27 cellular contexts compared by ENCODE assay signal in the genomic region with DNA sequence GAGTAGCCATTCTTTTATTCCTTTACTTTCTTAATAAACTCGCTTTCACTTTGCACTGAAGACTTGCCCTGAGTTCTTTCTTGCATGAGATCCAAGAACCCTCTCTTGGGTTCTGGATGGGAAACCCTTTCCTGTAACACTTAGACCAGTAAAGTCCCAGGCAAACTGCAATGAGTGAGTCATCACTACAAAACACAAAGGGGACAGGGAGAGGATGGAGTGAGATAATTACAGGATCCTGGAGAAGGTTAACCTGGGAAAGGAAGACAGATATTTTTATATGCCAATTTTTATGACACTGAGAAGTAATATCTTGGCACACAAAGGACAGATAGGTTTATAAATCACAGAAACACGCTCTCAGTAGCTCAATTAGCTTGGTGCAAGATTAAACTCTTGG. TPM values are rescaled to one million over a fixed set of nuclear protein-coding genes. Genes with fewer than 3 reads are reported as not detected.
DNase-seq lines count a peak whose midpoint lies in the region; ATAC-seq and TF ChIP-seq lines count a peak whose summit lies in the region.
"Had no signal": no experiment of that assay in that cellular context is flagged by ENCODE, and none has a peak within 500 bp of the region (broad histone marks: within the 10 kb centered on the region; RNA-seq: fewer than 3 reads in every experiment).

No MANE protein-coding gene starts in this region.

- H3K4me1 Mint-ChIP-seq in MCF 10A (ENCODE audit: insufficient read depth, unreplicated experiment), result peaks cover 6% of the 10 kb centered on the region
- H3K4me1 Mint-ChIP-seq: activated naive CD8-positive, alpha-beta T cell treated with anti-CD3 and anti-CD28 coated beads, Interleukin-2, amount 50 U/mL, for 24 hours had no signal

- 51% methylated on average over 2 of the region's 2 CpGs for WGBS in mammary epithelial cell (ENCODE audit: low coverage, missing lambda C conversion rate)
- 80% methylated on average over 2 of the region's 2 CpGs for WGBS in smooth muscle cell (ENCODE audit: low lambda C conversion rate)

- H3K9ac ChIP-seq in mammary epithelial cell (ENCODE audit: insufficient read depth, low read length), result no peak overlapping the region
- H3K9ac ChIP-seq in smooth muscle cell (ENCODE audit: low read depth), result peak overlapping the region; percentile 46

- H3K4me2 ChIP-seq in mammary epithelial cell (ENCODE audit: insufficient read depth, low read depth, low read length) (no peak overlapping the region), smooth muscle cell (peak overlapping the region; percentile 55)

- H4K20me1 ChIP-seq in mammary epithelial cell (ENCODE audit: insufficient read depth, low read length), result no peaks in the 10 kb centered on the region
- no peaks in the 10 kb centered on the region for H4K20me1 ChIP-seq in smooth muscle cell (ENCODE audit: low read depth)

- CTCF ChIA-PET in MCF 10A (lab: Yijun Ruan, JAX) (no interaction called here), mammary epithelial cell (lab: Charles Lee; ENCODE audit: low non-redundant PET) (no interaction called here)

- H3K27me3 Mint-ChIP-seq in MCF 10A (ENCODE audit: insufficient read depth, unreplicated experiment), result no peaks in the 10 kb centered on the region
- H3K27me3 Mint-ChIP-seq: activated naive CD8-positive, alpha-beta T cell treated with anti-CD3 and anti-CD28 coated beads, Interleukin-2, amount 50 U/mL, for 24 hours; activated T-cell treated with anti-CD3 and anti-CD28 coated beads, Interleukin-2, amount 50 U/mL, for 24 hours; stimulated activated naive CD8-positive, alpha-beta T cell treated with anti-CD3 and anti-CD28 coated beads, Interleukin-15, Interleukin-2, amounts not matched to agents 100 ng/mL and 50 ng/mL, for 24 hours had no signal

- ATAC-seq in esophagus mucosa (peak; percentile 21), HG03097 (IDR thresholded peaks at IDR 0.05; ENCODE audit: low FRiP score, unreplicated experiment) (no peak)
- ATAC-seq: activated naive CD8-positive, alpha-beta T cell treated with anti-CD3 and anti-CD28 coated beads, Interleukin-2, amount 50 U/mL, for 24 hours; CD8-positive, alpha-beta T cell; heart right ventricle; K562 had no signal

- in situ Hi-C loops in mammary epithelial cell (cut with MboI; ENCODE audit: low sequenced_read_pairs in 2 of 2), result no loop called here

- TF ChIP-seq CTCF in MCF 10A (IDR thresholded peaks at IDR 0.05; ENCODE audit: unreplicated experiment) (no peak), mammary epithelial cell (conservative IDR thresholded peaks at IDR 0.05 in 1 of 2, IDR thresholded peaks at IDR 0.05 in 1 of 2; ENCODE audit: extremely low read depth in 1 of 2, insufficient read depth in 1 of 2, low read depth in 1 of 2, low read length in 2 of 2) (no peak), smooth muscle cell (IDR thresholded peaks at IDR 0.05; ENCODE audit: borderline replicate concordance, insufficient read depth, poor library complexity, severe bottlenecking) (no peak), foreskin fibroblast (IDR thresholded peaks at IDR 0.05; ENCODE audit: low read depth, low read length) (no peak)

- BruUV-seq in MCF 10A (replicated peaks; lab: Mats Ljungman, UMichigan) (no TSS peak), mammary epithelial cell (replicated peaks; lab: Mats Ljungman, UMichigan) (no TSS peak)

- H3K9me3 Mint-ChIP-seq in MCF 10A (ENCODE audit: unreplicated experiment), result peaks cover 9% of the 10 kb centered on the region
- H3K9me3 Mint-ChIP-seq: activated CD4-positive, alpha-beta T cell treated with anti-CD3 and anti-CD28 coated beads, Interleukin-2, amount 10 ng/mL, durations not matched to agents 24 days and 14 days; activated naive CD8-positive, alpha-beta T cell treated with anti-CD3 and anti-CD28 coated beads, Interleukin-2, amount 50 U/mL, for 24 hours; activated T-cell treated with anti-CD3 and anti-CD28 coated beads, Interleukin-2, amount 50 U/mL, for 24 hours; CD8-positive, alpha-beta T cell; stimulated activated naive CD8-positive, alpha-beta T cell treated with anti-CD3 and anti-CD28 coated beads, Interleukin-15, Interleukin-2, amounts not matched to agents 100 ng/mL and 50 ng/mL, for 24 hours had no signal

- peaks cover 3% of the 10 kb centered on the region for H3F3A ChIP-seq in smooth muscle cell (ENCODE audit: low read depth)

- H3K4me1 ChIP-seq in mammary epithelial cell (ENCODE audit: insufficient read depth, low read length) (peaks cover 12% of the 10 kb centered on the region), smooth muscle cell (ENCODE audit: low read depth) (peaks cover 8% of the 10 kb centered on the region)
- H3K4me1 ChIP-seq: prostate gland had no signal

- dilution Hi-C loops in mammary epithelial cell (cut with HindIII; ENCODE audit: low sequenced_read_pairs), result no loop called here

- no peak overlapping the region for H3K4me3 Mint-ChIP-seq in MCF 10A (ENCODE audit: unreplicated experiment)
- H3K4me3 Mint-ChIP-seq: activated CD4-positive, alpha-beta T cell treated with anti-CD3 and anti-CD28 coated beads, Interleukin-2, amount 10 ng/mL, durations not matched to agents 24 days and 14 days; activated naive CD8-positive, alpha-beta T cell treated with anti-CD3 and anti-CD28 coated beads, Interleukin-2, amount 50 U/mL, for 24 hours; activated T-cell treated with anti-CD3 and anti-CD28 coated beads, Interleukin-2, amount 50 U/mL, for 24 hours; CD8-positive, alpha-beta T cell; stimulated activated naive CD8-positive, alpha-beta T cell treated with anti-CD3 and anti-CD28 coated beads, Interleukin-15, Interleukin-2, amounts not matched to agents 100 ng/mL and 50 ng/mL, for 24 hours had no signal

- H3K36me3 Mint-ChIP-seq in MCF 10A (ENCODE audit: insufficient read depth, unreplicated experiment), result no peaks in the 10 kb centered on the region
- H3K36me3 Mint-ChIP-seq: CD8-positive, alpha-beta T cell had no signal

- H3K27ac Mint-ChIP-seq in MCF 10A (ENCODE audit: low read depth, unreplicated experiment), result no peak overlapping the region
- H3K27ac Mint-ChIP-seq: activated CD4-positive, alpha-beta T cell treated with anti-CD3 and anti-CD28 coated beads, Interleukin-2, amount 10 ng/mL, durations not matched to agents 24 days and 14 days; activated naive CD8-positive, alpha-beta T cell treated with anti-CD3 and anti-CD28 coated beads, Interleukin-2, amount 50 U/mL, for 24 hours; activated T-cell treated with anti-CD3 and anti-CD28 coated beads, Interleukin-2, amount 50 U/mL, for 24 hours; CD8-positive, alpha-beta T cell; stimulated activated naive CD8-positive, alpha-beta T cell treated with anti-CD3 and anti-CD28 coated beads, Interleukin-15, Interleukin-2, amounts not matched to agents 100 ng/mL and 50 ng/mL, for 24 hours had no signal

- no peaks in the 10 kb centered on the region for H3K9me3 ChIP-seq in mammary epithelial cell (replicated peaks; ENCODE audit: insufficient read depth, low read length)
- H3K9me3 ChIP-seq in smooth muscle cell (replicated peaks; ENCODE audit: low read depth), result no peaks in the 10 kb centered on the region
- H3K9me3 ChIP-seq: heart right ventricle, MG63, neutrophil, prostate gland, vagina had no signal

- H2AFZ ChIP-seq in mammary epithelial cell (ENCODE audit: low read depth, low read length) (no peak overlapping the region), smooth muscle cell (ENCODE audit: low read depth) (no peak overlapping the region)

- H3K79me2 ChIP-seq in mammary epithelial cell (ENCODE audit: insufficient read depth, low read length), result no peaks in the 10 kb centered on the region
- no peaks in the 10 kb centered on the region for H3K79me2 ChIP-seq in smooth muscle cell (ENCODE audit: low read depth)

- POLR2A ChIA-PET in MCF 10A (lab: Yijun Ruan, JAX), result no interaction called here

- no peak overlapping the region for H3K4me3 ChIP-seq in mammary epithelial cell (replicated peaks in 1 of 3; ENCODE audit: insufficient read depth in 1 of 3, low read depth in 2 of 3, low read length in 3 of 3)
- H3K4me3 ChIP-seq in smooth muscle cell, result no peak overlapping the region
- H3K4me3 ChIP-seq in foreskin fibroblast (ENCODE audit: low read depth in 1 of 2, low read length in 2 of 2), result no peak overlapping the region
- H3K4me3 ChIP-seq: dorsolateral prefrontal cortex, heart right ventricle, K562, MG63, prostate gland, vagina had no signal

- H3K27ac ChIP-seq in mammary epithelial cell (ENCODE audit: insufficient read depth, low read depth, low read length) (no peak overlapping the region), smooth muscle cell (ENCODE audit: low read depth) (peak overlapping the region; percentile 57)
- H3K27ac ChIP-seq: dorsolateral prefrontal cortex, neutrophil, prostate gland, vagina had no signal

- no peaks in the 10 kb centered on the region for H3K27me3 ChIP-seq in mammary epithelial cell (ENCODE audit: insufficient read depth, low read length)
- H3K27me3 ChIP-seq in smooth muscle cell (ENCODE audit: low read depth), result no peaks in the 10 kb centered on the region
- H3K27me3 ChIP-seq: dorsolateral prefrontal cortex, heart right ventricle, MG63, neutrophil, vagina had no signal

- H3K36me3 ChIP-seq in mammary epithelial cell (ENCODE audit: insufficient read depth, low read length) (no peaks in the 10 kb centered on the region), smooth muscle cell (ENCODE audit: low read depth) (no peaks in the 10 kb centered on the region)
- H3K36me3 ChIP-seq: heart right ventricle, MG63, neutrophil, prostate gland, vagina had no signal

- DNase-seq in MCF 10A (ENCODE audit: unreplicated experiment) (peak; percentile 9), mammary epithelial cell (no peak), RPMI7951 (ENCODE audit: low read depth) (peak; percentile 47), smooth muscle cell (lab: John Stamatoyannopoulos, UW; ENCODE audit: unreplicated experiment) (no peak), foreskin fibroblast (no peak)
- DNase-seq in effector CD4-positive, alpha-beta T cell, result no peak
- DNase-seq: activated CD4-positive, alpha-beta T cell treated with anti-CD3 and anti-CD28 coated beads, Interleukin-2, amount 10 ng/mL, durations not matched to agents 24 days and 14 days; activated naive CD8-positive, alpha-beta T cell treated with anti-CD3 and anti-CD28 coated beads, Interleukin-2, amount 50 U/mL, for 24 hours; activated T-cell treated with anti-CD3 and anti-CD28 coated beads, Interleukin-2, amount 50 U/mL, for 24 hours; AML-193; CD8-positive, alpha-beta T cell; cerebellar nuclear complex; dorsolateral prefrontal cortex; foreskin melanocyte; heart right ventricle; mesendoderm; MG63; NCI-H2029 treated with DMSO at 0.1 percent for 48 hours; NCI-H2227 treated with DMSO at 0.1 percent for 48 hours; NCI-H526 treated with DMSO at 0.1 percent for 48 hours had no signal

- intact Hi-C loops in MCF 10A (cut with micrococcal nuclease) (no loop called here), mammary epithelial cell (cut with micrococcal nuclease) (no loop called here)

RNA-seq across cellular contexts. Expression of a gene that starts 48.7 kb away (rescaled TPM):
- total RNA-seq in MCF 10A (2022), result 0.49 and 0.86 TPM in 2 replicates
- 10 to 100 TPM; 39.4 to 53.3 TPM for total RNA-seq in mammary epithelial cell
- 12.3 TPM for polyA plus RNA-seq in mammary epithelial cell
- 9.6 TPM for polyA minus RNA-seq in mammary epithelial cell
- total RNA-seq in RPMI7951 (2014; rRNA removed; shearing (Covaris generic)), result 19.9 and 20.0 TPM in 2 replicates
- total RNA-seq in esophagus mucosa, result 43.4 TPM
- 13.8 and 19.0 TPM in 2 replicates for total RNA-seq in smooth muscle cell
- polyA plus RNA-seq in smooth muscle cell, result 12.4 and 15.5 TPM in 2 replicates

Comparison
In these comparisons a context has a peak if more than half of its experiments do, and no peak if none do; other contexts are left out.
1. DNase-seq: peak in MCF 10A (single experiment) and RPMI7951 (single experiment); none in mammary epithelial cell (single experiment), smooth muscle cell (single experiment), effector CD4-positive, alpha-beta T cell (single experiment) and foreskin fibroblast (0 of 2).